In the genomic region with DNA sequence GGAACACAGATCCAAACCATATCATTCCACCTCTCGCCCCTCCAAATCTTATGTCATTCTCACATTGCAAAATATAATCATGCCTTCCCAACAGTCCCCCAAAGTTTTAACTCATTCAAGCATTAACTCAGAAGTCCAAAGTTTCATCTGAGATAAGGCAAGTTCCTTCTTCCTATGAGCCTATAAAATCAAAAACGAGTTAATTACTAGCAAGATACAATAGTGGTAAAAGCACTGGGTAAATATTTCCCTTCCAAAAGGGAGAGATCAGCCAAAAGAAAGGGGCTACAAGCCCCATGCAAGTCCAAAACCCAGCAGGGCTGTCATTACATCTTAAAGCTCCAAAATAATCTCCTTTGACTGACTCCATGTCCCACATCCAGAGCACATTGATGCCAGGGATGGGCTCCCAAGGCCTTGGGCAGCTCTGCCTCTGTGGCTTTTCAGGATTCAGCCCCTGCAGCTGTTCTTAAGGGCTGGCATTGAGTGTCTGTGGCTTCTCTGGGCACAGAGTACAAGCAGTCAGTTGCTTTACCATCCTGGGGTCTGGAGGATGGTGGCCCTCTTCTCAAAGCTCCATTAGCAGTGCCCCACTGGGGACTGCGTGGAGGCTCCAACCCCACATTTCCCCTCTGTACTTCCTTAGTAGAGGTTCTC, we compare ENCODE assay signal across 26 cellular contexts. TPM values are rescaled to one million over a fixed set of nuclear protein-coding genes. Genes with fewer than 3 reads are reported as not detected.
"Had no signal": no experiment of that assay in that cellular context is flagged by ENCODE, and none has a peak within 500 bp of the region (broad histone marks: within the 10 kb centered on the region; RNA-seq: fewer than 3 reads in every experiment).

No MANE protein-coding gene starts in this region.

- H3K36me3 ChIP-seq: heart right ventricle, left ventricle myocardium inferior, ovary, right atrium auricular region, right lobe of liver, stomach, thyroid gland, upper lobe of right lung had no signal

- H3K27me3 ChIP-seq: heart right ventricle, ovary, right atrium auricular region, right lobe of liver, stomach, testis, thyroid gland, upper lobe of right lung had no signal

- ATAC-seq: heart right ventricle; naive thymus-derived CD4-positive, alpha-beta T cell; natural killer cell treated with Interleukin-12 subunit alpha and Interleukin-12 subunit beta and Interleukin-15 and Interleukin-18, amount 100 ng/mL, for 72 hours; stimulated activated naive B cell treated with anti-CD40 and anti-IgM and Interleukin-4, amounts not matched to agents 10 μg/mL and 1 μg/mL and 100 μg/mL, for 72 hours; stimulated activated naive CD8-positive, alpha-beta T cell treated with anti-CD3 and anti-CD28 coated beads, Interleukin-15, Interleukin-2, amounts not matched to agents 100 U/mL and 50 U/mL, for 24 hours; upper lobe of right lung had no signal

- H3K27ac ChIP-seq: left ventricle myocardium inferior, ovary, right atrium auricular region, right lobe of liver, stomach, testis, thyroid gland, upper lobe of right lung had no signal

- DNase-seq: heart right ventricle; hippocampal formation; kidney; left ventricle myocardium inferior; midbrain; naive thymus-derived CD4-positive, alpha-beta T cell; ovary; right lobe of liver; stimulated activated CD4-positive, alpha-beta T cell treated with anti-CD3 and anti-CD28 coated beads, Interleukin-12 subunit alpha, Interleukin-12 subunit beta, amount 100 ng/mL, for 4 hours; stimulated activated CD4-positive, alpha-beta T cell treated with anti-CD3 and anti-CD28 coated beads, Interleukin-15, amount 100 ng/mL, for 24 hours; stimulated activated CD4-positive, alpha-beta T cell treated with anti-CD3 and anti-CD28 coated beads, Interleukin-2, amount 100 ng/mL, for 24 hours; stimulated activated CD4-positive, alpha-beta T cell treated with anti-CD3 and anti-CD28 coated beads, Interleukin-4, amount 100 ng/mL, for 1 hour; stimulated activated naive B cell treated with anti-CD40 and anti-IgM and Interleukin-4, amounts not matched to agents 10 μg/mL and 1 μg/mL and 100 μg/mL, for 72 hours; stimulated activated naive CD8-positive, alpha-beta T cell treated with anti-CD3 and anti-CD28 coated beads, Interleukin-15, Interleukin-2, amounts not matched to agents 100 U/mL and 50 U/mL, for 24 hours; stomach; testis; thyroid gland; upper lobe of right lung had no signal

- H3K9me3 ChIP-seq: heart right ventricle, left ventricle myocardium inferior, ovary, right atrium auricular region, right lobe of liver, stomach, testis, thyroid gland, upper lobe of right lung had no signal

- H3K4me1 ChIP-seq: right lobe of liver, testis, thyroid gland, upper lobe of right lung had no signal

- H3K4me3 ChIP-seq: heart right ventricle, left ventricle myocardium inferior, lung, ovary, right atrium auricular region, right lobe of liver, skin epidermis, stomach, testis, thyroid gland, upper lobe of right lung had no signal

RNA-seq across cellular contexts. Expression of gene GPR150, which starts 8.4 kb away (rescaled TPM):
- total RNA-seq: mucosa of gallbladder, progenitor cell of endocrine pancreas, renal cortical epithelial cell, right atrium auricular region had no signal
- polyA plus RNA-seq: neural cell had no signal

RNA-seq across cellular contexts. Expression of gene RFESD, which starts 18.3 kb away (rescaled TPM):
- polyA plus RNA-seq: neural cell had no signal

RNA-seq across cellular contexts. Expression of gene SPATA9, which starts 54.5 kb away (rescaled TPM):
- total RNA-seq: heart right ventricle, left ventricle myocardium inferior, progenitor cell of endocrine pancreas, thyroid gland, upper lobe of right lung had no signal
- polyA plus RNA-seq: naive thymus-derived CD4-positive, alpha-beta T cell had no signal
